In the genomic region with DNA sequence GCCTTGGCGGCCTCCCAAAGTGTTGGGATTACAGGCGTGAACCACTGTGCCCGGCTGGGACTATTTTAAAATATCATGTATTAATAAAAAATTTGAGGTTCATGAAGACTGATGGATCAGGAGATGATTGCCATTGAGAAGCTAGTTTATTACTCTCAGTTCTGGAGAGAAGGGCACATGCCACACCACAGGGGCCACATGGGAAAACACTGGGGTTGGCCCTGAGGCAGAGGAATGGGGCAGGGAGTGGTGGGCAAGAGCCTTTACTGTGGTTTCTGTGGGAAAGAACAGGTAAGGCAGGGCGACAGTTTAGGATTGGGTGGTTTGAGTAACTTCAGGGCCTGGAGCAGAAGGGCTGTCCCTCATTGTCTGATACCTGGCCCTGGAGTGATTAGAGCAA, we compare ENCODE assay signal across 30 cellular contexts. TPM values are rescaled to one million over a fixed set of nuclear protein-coding genes. Genes with fewer than 3 reads are reported as not detected.
"Had no signal": no experiment of that assay in that cellular context is flagged by ENCODE, and none has a peak within 500 bp of the region (broad histone marks: within the 10 kb centered on the region; RNA-seq: fewer than 3 reads in every experiment).

No MANE protein-coding gene starts in this region.

- H3K4me2 ChIP-seq: hepatocyte had no signal

- H3K36me3 Mint-ChIP-seq: naive thymus-derived CD8-positive, alpha-beta T cell; stimulated activated naive B cell treated with anti-CD40 and anti-IgM and Interleukin-4, amounts not matched to agents 10 μg/mL and 1 μg/mL and 100 μg/mL, for 72 hours had no signal

- H3K4me3 Mint-ChIP-seq: dendritic cell treated with granulocyte-macrophage colony-stimulating factor and Interleukin-4, amounts not matched to agents 40 ng/mL and 50 ng/mL, for 4 days; naive thymus-derived CD8-positive, alpha-beta T cell; nephron progenitor cell; stimulated activated naive B cell treated with anti-CD40 and anti-IgM and Interleukin-4, amounts not matched to agents 10 μg/mL and 1 μg/mL and 100 μg/mL, for 72 hours; stimulated activated naive CD8-positive, alpha-beta T cell treated with anti-CD3 and anti-CD28 coated beads, Interleukin-15, amount 100 ng/mL, for 72 hours had no signal

- H3K4me1 ChIP-seq: colonic mucosa, esophagus muscularis mucosa, foreskin keratinocyte, gastroesophageal sphincter, heart left ventricle, left lung, prostate gland, right atrium auricular region, suprapubic skin, transverse colon, vagina had no signal

- H3K36me3 ChIP-seq: colonic mucosa, esophagus muscularis mucosa, gastroesophageal sphincter, heart left ventricle, left lung, prostate gland, right atrium auricular region, suprapubic skin, transverse colon, vagina had no signal

- H3K9me3 ChIP-seq: colonic mucosa, esophagus muscularis mucosa, gastroesophageal sphincter, heart left ventricle, left lung, prostate gland, right atrium auricular region, suprapubic skin, transverse colon, vagina had no signal

- H3K27me3 ChIP-seq: colonic mucosa, heart left ventricle, left lung, right atrium auricular region, transverse colon, vagina had no signal

- H3K27ac Mint-ChIP-seq: dendritic cell treated with granulocyte-macrophage colony-stimulating factor and Interleukin-4, amounts not matched to agents 40 ng/mL and 50 ng/mL, for 4 days; nephron progenitor cell; stimulated activated naive B cell treated with anti-CD40 and anti-IgM and Interleukin-4, amounts not matched to agents 10 μg/mL and 1 μg/mL and 100 μg/mL, for 72 hours had no signal

- H3K27ac ChIP-seq: colonic mucosa, esophagus muscularis mucosa, foreskin keratinocyte, gastroesophageal sphincter, heart left ventricle, hepatocyte, left lung, prostate gland, right atrium auricular region, skin epidermis, suprapubic skin, transverse colon, vagina had no signal

- DNase-seq: colonic mucosa; effector CD8-positive, alpha-beta T cell; foreskin keratinocyte; heart left ventricle; left cardiac atrium; left lung; mesenchymal stem cell; naive thymus-derived CD8-positive, alpha-beta T cell; nucleus accumbens; stimulated activated CD4-positive, alpha-beta T cell treated with anti-CD3 and anti-CD28 coated beads, Interleukin-15, amount 100 ng/mL, for 24 hours; stimulated activated CD4-positive, alpha-beta T cell treated with anti-CD3 and anti-CD28 coated beads, Interleukin-2, amount 100 ng/mL, for 48 hours; stimulated activated naive B cell treated with anti-CD40 and anti-IgM and Interleukin-4, amounts not matched to agents 10 μg/mL and 1 μg/mL and 100 μg/mL, for 72 hours; stimulated activated naive CD8-positive, alpha-beta T cell treated with anti-CD3 and anti-CD28 coated beads, Interleukin-15, amount 100 ng/mL, for 72 hours; transverse colon had no signal

- H3K9me3 Mint-ChIP-seq: dendritic cell treated with granulocyte-macrophage colony-stimulating factor and Interleukin-4, amounts not matched to agents 40 ng/mL and 50 ng/mL, for 4 days; naive thymus-derived CD8-positive, alpha-beta T cell; nephron progenitor cell; stimulated activated naive B cell treated with anti-CD40 and anti-IgM and Interleukin-4, amounts not matched to agents 10 μg/mL and 1 μg/mL and 100 μg/mL, for 72 hours; stimulated activated naive CD8-positive, alpha-beta T cell treated with anti-CD3 and anti-CD28 coated beads, Interleukin-15, amount 100 ng/mL, for 72 hours had no signal

- H3K4me3 ChIP-seq: colonic mucosa, esophagus muscularis mucosa, gastroesophageal sphincter, heart left ventricle, hepatocyte, left lung, prostate gland, right atrium auricular region, skin epidermis, suprapubic skin, transverse colon, vagina had no signal

RNA-seq across cellular contexts. Expression of a gene that starts 39.3 kb away (rescaled TPM):
- total RNA-seq: endothelial cell of umbilical vein; epithelial cell of proximal tubule; foreskin keratinocyte; hepatocyte; kidney epithelial cell; myocyte; naive thymus-derived CD8-positive, alpha-beta T cell; osteocyte had no signal
- polyA plus RNA-seq: endothelial cell of umbilical vein; fibroblast of lung; foreskin keratinocyte; hepatocyte; naive thymus-derived CD8-positive, alpha-beta T cell had no signal
